ENCODE assay signal across 1 cellular context in the genomic region with DNA sequence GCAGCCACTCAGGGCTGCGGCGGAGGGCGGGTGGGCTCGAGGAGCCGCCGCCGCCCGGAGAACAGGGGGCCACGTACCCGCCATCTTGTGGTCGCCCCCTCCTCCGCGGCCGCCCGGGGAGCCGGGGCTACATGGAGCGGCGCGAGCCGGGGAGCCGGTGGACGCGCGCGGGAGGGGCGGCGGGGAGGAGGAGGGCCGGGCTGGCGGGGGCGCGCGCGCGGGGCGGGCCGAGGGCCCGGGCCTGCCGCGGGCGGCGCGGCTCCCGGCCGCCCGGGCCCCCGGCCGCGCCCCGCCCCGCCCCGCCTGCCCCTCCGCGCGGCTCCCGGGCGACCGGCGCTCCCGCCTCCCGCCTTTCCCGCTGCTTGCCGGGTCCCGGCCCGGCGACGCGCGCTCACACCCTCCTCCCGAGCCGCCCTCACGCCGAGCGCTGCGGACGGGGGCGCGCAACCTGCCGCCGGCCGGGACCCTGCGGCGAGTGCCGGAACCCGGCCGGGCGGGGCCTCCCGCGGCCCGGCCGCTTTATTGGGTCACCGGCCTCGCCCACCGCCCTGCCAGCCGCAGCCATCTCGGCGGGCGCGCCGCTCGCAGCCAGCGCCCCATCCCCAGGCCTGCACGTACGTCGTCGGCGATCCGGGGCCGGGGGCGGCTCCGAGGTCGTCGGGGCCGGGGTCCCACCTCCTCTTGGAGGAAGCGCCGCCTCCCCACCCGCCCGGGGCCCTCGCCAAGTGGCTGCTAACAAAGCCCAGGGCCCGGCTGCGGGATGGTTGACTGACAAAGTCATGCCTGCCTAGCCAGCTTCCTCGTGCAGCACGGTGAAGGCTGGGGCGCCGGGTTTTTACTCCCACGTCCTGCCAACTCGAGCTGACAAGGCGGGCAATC.
A peak's percentile ranks its signal among the peaks of the same experiment; 100 is the strongest.
TF ChIP-seq lines count a peak whose summit lies in the region.

A gene with protein sequence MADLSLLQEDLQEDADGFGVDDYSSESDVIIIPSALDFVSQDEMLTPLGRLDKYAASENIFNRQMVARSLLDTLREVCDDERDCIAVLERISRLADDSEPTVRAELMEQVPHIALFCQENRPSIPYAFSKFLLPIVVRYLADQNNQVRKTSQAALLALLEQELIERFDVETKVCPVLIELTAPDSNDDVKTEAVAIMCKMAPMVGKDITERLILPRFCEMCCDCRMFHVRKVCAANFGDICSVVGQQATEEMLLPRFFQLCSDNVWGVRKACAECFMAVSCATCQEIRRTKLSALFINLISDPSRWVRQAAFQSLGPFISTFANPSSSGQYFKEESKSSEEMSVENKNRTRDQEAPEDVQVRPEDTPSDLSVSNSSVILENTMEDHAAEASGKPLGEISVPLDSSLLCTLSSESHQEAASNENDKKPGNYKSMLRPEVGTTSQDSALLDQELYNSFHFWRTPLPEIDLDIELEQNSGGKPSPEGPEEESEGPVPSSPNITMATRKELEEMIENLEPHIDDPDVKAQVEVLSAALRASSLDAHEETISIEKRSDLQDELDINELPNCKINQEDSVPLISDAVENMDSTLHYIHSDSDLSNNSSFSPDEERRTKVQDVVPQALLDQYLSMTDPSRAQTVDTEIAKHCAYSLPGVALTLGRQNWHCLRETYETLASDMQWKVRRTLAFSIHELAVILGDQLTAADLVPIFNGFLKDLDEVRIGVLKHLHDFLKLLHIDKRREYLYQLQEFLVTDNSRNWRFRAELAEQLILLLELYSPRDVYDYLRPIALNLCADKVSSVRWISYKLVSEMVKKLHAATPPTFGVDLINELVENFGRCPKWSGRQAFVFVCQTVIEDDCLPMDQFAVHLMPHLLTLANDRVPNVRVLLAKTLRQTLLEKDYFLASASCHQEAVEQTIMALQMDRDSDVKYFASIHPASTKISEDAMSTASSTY (minus strand): TSS at position 159 of the 879 bp plus-strand sequence. CDS start 75 bp downstream, at position 84.

TF ChIP-seq in HCT116, 20 proteins besides CTCF, POLR2A, EP300 and RAD21 (continued from another document):
- TF ChIP-seq YY1 (IDR thresholded peaks at IDR 0.05; ENCODE audit: extremely low read depth, insufficient replicate concordance, low read depth, low read length) (peak; percentile 37), SIN3A (IDR thresholded peaks at IDR 0.05; ENCODE audit: low read depth) (no peak), ZFX (IDR thresholded peaks at IDR 0.05) (peak; percentile 71), EZH2phosphoT487 (IDR thresholded peaks at IDR 0.05; ENCODE audit: borderline replicate concordance) (no peak), CEBPB (IDR thresholded peaks at IDR 0.05; ENCODE audit: low read depth) (no peak), ZNF274 (IDR thresholded peaks at IDR 0.05; ENCODE audit: low read depth, low read length) (no peak), TCF7L2 (IDR thresholded peaks at IDR 0.05; ENCODE audit: borderline replicate concordance, extremely low read depth, insufficient read depth, insufficient read length) (no peak), FOSL1 (IDR thresholded peaks at IDR 0.05; ENCODE audit: low read depth) (no peak), ELF1 (IDR thresholded peaks at IDR 0.05; ENCODE audit: borderline replicate concordance, low read depth) (no peak), JUND (IDR thresholded peaks at IDR 0.05) (no peak), EGR1 (IDR thresholded peaks at IDR 0.05; ENCODE audit: low read depth) (0 out of 2 replicates have a peak, but pooled peaks have one; percentile 34), POLR2AphosphoS5 (IDR thresholded peaks at IDR 0.05; ENCODE audit: low read depth, low read length) (peak; percentile 54; the same call in 1 of the 2 replicates), CBX3 (IDR thresholded peaks at IDR 0.05; ENCODE audit: low read depth) (no peak)
- TF ChIP-seq, protein P1, sequence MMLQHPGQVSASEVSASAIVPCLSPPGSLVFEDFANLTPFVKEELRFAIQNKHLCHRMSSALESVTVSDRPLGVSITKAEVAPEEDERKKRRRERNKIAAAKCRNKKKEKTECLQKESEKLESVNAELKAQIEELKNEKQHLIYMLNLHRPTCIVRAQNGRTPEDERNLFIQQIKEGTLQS (IDR thresholded peaks at IDR 0.05): no peak
- TF ChIP-seq, protein P2, sequence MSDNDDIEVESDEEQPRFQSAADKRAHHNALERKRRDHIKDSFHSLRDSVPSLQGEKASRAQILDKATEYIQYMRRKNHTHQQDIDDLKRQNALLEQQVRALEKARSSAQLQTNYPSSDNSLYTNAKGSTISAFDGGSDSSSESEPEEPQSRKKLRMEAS (IDR thresholded peaks at IDR 0.05): peak; percentile 54; the same call in 1 of the 2 replicates
- TF ChIP-seq, protein P3, sequence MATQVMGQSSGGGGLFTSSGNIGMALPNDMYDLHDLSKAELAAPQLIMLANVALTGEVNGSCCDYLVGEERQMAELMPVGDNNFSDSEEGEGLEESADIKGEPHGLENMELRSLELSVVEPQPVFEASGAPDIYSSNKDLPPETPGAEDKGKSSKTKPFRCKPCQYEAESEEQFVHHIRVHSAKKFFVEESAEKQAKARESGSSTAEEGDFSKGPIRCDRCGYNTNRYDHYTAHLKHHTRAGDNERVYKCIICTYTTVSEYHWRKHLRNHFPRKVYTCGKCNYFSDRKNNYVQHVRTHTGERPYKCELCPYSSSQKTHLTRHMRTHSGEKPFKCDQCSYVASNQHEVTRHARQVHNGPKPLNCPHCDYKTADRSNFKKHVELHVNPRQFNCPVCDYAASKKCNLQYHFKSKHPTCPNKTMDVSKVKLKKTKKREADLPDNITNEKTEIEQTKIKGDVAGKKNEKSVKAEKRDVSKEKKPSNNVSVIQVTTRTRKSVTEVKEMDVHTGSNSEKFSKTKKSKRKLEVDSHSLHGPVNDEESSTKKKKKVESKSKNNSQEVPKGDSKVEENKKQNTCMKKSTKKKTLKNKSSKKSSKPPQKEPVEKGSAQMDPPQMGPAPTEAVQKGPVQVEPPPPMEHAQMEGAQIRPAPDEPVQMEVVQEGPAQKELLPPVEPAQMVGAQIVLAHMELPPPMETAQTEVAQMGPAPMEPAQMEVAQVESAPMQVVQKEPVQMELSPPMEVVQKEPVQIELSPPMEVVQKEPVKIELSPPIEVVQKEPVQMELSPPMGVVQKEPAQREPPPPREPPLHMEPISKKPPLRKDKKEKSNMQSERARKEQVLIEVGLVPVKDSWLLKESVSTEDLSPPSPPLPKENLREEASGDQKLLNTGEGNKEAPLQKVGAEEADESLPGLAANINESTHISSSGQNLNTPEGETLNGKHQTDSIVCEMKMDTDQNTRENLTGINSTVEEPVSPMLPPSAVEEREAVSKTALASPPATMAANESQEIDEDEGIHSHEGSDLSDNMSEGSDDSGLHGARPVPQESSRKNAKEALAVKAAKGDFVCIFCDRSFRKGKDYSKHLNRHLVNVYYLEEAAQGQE (IDR thresholded peaks at IDR 0.05; ENCODE audit: low read depth): no peak
- TF ChIP-seq, protein P4, sequence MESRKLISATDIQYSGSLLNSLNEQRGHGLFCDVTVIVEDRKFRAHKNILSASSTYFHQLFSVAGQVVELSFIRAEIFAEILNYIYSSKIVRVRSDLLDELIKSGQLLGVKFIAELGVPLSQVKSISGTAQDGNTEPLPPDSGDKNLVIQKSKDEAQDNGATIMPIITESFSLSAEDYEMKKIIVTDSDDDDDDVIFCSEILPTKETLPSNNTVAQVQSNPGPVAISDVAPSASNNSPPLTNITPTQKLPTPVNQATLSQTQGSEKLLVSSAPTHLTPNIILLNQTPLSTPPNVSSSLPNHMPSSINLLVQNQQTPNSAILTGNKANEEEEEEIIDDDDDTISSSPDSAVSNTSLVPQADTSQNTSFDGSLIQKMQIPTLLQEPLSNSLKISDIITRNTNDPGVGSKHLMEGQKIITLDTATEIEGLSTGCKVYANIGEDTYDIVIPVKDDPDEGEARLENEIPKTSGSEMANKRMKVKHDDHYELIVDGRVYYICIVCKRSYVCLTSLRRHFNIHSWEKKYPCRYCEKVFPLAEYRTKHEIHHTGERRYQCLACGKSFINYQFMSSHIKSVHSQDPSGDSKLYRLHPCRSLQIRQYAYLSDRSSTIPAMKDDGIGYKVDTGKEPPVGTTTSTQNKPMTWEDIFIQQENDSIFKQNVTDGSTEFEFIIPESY (IDR thresholded peaks at IDR 0.05; ENCODE audit: extremely low read depth, insufficient replicate concordance, low read length): no peak
